1 cellular context compared by ENCODE assay signal in the genomic region with DNA sequence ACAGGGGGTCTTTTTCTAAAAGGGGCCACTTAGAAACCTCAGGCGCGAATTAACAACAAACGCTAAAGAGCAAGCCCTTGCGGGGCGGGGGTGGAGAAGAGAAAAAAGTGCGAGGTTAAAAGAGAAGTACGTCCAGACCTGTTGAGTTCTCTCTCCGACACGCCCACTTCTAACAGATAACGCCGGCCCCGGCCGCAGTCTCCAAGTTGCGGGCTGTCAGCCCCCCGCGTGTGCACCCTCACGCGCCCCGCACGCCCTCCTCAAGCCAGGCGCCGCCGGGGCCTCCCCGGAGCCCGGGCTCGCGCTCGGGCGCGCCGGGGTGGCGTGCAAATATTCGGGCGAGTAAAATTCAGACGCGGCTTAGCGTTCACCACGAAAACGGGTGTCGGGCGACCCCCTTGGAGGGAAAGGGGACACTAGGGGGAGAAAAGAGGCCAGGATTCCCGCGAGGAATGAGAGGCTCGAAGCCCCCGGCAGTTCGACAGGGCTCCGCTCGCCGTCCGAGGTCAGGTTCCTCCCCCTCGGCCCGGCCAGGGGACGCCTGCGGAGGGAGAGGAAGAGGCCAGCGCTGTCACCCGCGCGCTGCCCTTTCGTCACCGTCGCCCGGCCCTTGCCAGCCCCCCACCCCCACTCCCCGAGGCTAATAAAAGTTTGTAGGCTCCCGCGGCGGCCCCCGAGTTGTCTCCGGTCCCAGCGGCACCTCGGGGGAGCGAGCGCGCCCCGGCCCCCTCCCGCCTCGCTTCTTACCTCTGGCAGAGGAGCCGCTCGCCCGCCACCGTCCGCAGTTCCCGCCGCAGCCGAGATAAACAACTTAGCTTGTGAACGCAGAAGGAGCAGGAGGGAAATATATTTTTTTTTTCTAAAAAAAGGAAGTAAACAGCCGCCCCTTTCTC.
TF ChIP-seq lines count a peak whose summit lies in the region.

No MANE protein-coding gene starts in this region.

TF ChIP-seq in K562, 482 proteins besides CTCF, POLR2A, EP300 and RAD21 (continued from another document and continues in another):
- TF ChIP-seq, protein P1, sequence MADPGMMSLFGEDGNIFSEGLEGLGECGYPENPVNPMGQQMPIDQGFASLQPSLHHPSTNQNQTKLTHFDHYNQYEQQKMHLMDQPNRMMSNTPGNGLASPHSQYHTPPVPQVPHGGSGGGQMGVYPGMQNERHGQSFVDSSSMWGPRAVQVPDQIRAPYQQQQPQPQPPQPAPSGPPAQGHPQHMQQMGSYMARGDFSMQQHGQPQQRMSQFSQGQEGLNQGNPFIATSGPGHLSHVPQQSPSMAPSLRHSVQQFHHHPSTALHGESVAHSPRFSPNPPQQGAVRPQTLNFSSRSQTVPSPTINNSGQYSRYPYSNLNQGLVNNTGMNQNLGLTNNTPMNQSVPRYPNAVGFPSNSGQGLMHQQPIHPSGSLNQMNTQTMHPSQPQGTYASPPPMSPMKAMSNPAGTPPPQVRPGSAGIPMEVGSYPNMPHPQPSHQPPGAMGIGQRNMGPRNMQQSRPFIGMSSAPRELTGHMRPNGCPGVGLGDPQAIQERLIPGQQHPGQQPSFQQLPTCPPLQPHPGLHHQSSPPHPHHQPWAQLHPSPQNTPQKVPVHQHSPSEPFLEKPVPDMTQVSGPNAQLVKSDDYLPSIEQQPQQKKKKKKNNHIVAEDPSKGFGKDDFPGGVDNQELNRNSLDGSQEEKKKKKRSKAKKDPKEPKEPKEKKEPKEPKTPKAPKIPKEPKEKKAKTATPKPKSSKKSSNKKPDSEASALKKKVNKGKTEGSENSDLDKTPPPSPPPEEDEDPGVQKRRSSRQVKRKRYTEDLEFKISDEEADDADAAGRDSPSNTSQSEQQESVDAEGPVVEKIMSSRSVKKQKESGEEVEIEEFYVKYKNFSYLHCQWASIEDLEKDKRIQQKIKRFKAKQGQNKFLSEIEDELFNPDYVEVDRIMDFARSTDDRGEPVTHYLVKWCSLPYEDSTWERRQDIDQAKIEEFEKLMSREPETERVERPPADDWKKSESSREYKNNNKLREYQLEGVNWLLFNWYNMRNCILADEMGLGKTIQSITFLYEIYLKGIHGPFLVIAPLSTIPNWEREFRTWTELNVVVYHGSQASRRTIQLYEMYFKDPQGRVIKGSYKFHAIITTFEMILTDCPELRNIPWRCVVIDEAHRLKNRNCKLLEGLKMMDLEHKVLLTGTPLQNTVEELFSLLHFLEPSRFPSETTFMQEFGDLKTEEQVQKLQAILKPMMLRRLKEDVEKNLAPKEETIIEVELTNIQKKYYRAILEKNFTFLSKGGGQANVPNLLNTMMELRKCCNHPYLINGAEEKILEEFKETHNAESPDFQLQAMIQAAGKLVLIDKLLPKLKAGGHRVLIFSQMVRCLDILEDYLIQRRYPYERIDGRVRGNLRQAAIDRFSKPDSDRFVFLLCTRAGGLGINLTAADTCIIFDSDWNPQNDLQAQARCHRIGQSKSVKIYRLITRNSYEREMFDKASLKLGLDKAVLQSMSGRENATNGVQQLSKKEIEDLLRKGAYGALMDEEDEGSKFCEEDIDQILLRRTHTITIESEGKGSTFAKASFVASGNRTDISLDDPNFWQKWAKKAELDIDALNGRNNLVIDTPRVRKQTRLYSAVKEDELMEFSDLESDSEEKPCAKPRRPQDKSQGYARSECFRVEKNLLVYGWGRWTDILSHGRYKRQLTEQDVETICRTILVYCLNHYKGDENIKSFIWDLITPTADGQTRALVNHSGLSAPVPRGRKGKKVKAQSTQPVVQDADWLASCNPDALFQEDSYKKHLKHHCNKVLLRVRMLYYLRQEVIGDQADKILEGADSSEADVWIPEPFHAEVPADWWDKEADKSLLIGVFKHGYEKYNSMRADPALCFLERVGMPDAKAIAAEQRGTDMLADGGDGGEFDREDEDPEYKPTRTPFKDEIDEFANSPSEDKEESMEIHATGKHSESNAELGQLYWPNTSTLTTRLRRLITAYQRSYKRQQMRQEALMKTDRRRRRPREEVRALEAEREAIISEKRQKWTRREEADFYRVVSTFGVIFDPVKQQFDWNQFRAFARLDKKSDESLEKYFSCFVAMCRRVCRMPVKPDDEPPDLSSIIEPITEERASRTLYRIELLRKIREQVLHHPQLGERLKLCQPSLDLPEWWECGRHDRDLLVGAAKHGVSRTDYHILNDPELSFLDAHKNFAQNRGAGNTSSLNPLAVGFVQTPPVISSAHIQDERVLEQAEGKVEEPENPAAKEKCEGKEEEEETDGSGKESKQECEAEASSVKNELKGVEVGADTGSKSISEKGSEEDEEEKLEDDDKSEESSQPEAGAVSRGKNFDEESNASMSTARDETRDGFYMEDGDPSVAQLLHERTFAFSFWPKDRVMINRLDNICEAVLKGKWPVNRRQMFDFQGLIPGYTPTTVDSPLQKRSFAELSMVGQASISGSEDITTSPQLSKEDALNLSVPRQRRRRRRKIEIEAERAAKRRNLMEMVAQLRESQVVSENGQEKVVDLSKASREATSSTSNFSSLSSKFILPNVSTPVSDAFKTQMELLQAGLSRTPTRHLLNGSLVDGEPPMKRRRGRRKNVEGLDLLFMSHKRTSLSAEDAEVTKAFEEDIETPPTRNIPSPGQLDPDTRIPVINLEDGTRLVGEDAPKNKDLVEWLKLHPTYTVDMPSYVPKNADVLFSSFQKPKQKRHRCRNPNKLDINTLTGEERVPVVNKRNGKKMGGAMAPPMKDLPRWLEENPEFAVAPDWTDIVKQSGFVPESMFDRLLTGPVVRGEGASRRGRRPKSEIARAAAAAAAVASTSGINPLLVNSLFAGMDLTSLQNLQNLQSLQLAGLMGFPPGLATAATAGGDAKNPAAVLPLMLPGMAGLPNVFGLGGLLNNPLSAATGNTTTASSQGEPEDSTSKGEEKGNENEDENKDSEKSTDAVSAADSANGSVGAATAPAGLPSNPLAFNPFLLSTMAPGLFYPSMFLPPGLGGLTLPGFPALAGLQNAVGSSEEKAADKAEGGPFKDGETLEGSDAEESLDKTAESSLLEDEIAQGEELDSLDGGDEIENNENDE (IDR thresholded peaks at IDR 0.05; ENCODE audit: low read depth, low read length): no peak
- TF ChIP-seq ZNF217 (CRISPR knock-in tag; IDR thresholded peaks at IDR 0.05): no peak
- TF ChIP-seq, protein P2, sequence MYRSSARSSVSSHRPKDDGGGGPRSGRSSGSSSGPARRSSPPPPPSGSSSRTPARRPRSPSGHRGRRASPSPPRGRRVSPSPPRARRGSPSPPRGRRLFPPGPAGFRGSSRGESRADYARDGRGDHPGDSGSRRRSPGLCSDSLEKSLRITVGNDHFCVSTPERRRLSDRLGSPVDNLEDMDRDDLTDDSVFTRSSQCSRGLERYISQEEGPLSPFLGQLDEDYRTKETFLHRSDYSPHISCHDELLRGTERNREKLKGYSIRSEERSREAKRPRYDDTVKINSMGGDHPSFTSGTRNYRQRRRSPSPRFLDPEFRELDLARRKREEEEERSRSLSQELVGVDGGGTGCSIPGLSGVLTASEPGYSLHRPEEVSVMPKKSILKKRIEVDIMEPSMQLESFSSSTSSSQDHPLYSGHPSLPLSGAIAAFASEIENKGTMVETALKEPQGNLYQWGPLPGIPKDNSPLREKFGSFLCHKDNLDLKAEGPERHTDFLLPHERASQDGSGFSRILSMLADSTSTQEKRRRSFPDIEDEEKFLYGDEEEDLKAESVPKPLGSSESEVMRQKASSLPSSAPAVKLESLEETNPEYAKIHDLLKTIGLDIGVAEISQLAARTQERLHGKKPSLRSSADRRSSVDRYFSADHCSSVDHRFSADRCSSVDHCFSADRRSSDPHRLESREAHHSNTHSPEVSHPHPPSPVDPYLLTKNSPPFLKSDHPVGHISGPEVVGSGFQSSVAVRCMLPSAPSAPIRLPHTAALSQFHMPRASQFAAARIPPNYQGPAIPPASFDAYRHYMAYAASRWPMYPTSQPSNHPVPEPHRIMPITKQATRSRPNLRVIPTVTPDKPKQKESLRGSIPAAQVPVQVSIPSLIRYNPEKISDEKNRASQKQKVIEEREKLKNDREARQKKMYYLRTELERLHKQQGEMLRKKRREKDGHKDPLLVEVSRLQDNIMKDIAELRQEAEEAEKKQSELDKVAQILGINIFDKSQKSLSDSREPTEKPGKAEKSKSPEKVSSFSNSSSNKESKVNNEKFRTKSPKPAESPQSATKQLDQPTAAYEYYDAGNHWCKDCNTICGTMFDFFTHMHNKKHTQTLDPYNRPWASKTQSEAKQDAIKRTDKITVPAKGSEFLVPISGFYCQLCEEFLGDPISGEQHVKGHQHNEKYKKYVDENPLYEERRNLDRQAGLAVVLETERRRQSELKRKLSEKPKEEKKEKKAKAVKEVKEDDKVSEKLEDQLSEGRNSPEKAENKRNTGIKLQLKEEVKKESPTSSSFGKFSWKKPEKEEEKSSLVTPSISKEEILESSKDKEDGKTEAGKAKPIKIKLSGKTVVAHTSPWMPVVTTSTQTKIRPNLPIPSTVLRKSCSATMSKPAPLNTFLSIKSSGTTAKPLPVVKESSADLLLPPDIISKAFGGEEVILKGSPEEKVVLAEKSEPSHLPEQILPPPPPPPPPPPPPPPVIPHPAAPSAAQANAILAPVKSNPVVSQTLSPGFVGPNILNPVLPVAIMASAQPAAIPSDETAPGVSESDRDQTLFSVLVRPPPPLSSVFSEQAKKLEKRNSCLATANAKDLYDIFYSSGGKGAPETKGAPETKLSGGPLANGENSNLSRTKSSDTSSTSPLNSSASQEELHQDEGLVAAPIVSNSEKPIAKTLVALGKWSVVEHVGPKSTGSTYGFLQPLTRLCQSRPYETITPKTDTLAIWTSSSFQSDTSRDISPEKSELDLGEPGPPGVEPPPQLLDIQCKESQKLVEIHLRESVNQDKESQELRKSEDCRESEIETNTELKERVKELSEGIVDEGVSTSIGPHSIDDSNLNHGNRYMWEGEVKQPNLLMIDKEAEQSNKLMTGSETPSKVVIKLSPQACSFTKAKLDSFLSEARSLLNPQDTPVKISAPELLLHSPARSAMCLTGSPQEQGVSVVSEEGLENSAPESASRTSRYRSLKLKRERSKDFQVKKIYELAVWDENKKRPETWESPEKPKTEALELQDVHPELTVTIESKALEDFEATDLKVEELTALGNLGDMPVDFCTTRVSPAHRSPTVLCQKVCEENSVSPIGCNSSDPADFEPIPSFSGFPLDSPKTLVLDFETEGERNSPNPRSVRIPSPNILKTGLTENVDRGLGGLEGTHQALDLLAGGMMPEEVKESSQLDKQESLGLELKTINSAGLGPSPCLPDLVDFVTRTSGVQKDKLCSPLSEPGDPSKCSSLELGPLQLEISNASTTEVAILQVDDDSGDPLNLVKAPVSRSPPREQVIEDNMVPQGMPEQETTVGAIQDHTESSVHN (IDR thresholded peaks at IDR 0.05; ENCODE audit: borderline replicate concordance in 1 of 2, low read depth in 1 of 2): no peak
- no peak for TF ChIP-seq ZNF282 (CRISPR knock-in tag; IDR thresholded peaks at IDR 0.05)
- TF ChIP-seq L3MBTL2 (IDR thresholded peaks at IDR 0.05): peak; percentile 43; the same call in 1 of the 2 replicates
- no peak for TF ChIP-seq HNRNPK (IDR thresholded peaks at IDR 0.05; ENCODE audit: low read depth, low read length, poor library complexity, severe bottlenecking)
- TF ChIP-seq, protein P3, sequence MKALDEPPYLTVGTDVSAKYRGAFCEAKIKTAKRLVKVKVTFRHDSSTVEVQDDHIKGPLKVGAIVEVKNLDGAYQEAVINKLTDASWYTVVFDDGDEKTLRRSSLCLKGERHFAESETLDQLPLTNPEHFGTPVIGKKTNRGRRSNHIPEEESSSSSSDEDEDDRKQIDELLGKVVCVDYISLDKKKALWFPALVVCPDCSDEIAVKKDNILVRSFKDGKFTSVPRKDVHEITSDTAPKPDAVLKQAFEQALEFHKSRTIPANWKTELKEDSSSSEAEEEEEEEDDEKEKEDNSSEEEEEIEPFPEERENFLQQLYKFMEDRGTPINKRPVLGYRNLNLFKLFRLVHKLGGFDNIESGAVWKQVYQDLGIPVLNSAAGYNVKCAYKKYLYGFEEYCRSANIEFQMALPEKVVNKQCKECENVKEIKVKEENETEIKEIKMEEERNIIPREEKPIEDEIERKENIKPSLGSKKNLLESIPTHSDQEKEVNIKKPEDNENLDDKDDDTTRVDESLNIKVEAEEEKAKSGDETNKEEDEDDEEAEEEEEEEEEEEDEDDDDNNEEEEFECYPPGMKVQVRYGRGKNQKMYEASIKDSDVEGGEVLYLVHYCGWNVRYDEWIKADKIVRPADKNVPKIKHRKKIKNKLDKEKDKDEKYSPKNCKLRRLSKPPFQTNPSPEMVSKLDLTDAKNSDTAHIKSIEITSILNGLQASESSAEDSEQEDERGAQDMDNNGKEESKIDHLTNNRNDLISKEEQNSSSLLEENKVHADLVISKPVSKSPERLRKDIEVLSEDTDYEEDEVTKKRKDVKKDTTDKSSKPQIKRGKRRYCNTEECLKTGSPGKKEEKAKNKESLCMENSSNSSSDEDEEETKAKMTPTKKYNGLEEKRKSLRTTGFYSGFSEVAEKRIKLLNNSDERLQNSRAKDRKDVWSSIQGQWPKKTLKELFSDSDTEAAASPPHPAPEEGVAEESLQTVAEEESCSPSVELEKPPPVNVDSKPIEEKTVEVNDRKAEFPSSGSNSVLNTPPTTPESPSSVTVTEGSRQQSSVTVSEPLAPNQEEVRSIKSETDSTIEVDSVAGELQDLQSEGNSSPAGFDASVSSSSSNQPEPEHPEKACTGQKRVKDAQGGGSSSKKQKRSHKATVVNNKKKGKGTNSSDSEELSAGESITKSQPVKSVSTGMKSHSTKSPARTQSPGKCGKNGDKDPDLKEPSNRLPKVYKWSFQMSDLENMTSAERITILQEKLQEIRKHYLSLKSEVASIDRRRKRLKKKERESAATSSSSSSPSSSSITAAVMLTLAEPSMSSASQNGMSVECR (CRISPR knock-in tag; IDR thresholded peaks at IDR 0.05): peak; percentile 76
- peak; percentile 90 for TF ChIP-seq HNRNPLL (IDR thresholded peaks at IDR 0.05; ENCODE audit: low read depth, low read length, poor library complexity, severe bottlenecking)
- peak; percentile 7 for TF ChIP-seq HMGN3 (IDR thresholded peaks at IDR 0.05; ENCODE audit: borderline replicate concordance, extremely low read depth, insufficient read length, low read depth, low read length)
- TF ChIP-seq POLR2G (IDR thresholded peaks at IDR 0.05; ENCODE audit: low read depth, low read length): peak; percentile 62
- no peak for TF ChIP-seq ZNF12 (CRISPR knock-in tag; IDR thresholded peaks at IDR 0.05)
- peak; percentile 79 for TF ChIP-seq SAP30 (IDR thresholded peaks at IDR 0.05; ENCODE audit: borderline replicate concordance, insufficient read depth, low read depth, low read length, poor library complexity, severe bottlenecking)
